Comparison of ENCODE assay signal across 12 cellular contexts in the genomic region with DNA sequence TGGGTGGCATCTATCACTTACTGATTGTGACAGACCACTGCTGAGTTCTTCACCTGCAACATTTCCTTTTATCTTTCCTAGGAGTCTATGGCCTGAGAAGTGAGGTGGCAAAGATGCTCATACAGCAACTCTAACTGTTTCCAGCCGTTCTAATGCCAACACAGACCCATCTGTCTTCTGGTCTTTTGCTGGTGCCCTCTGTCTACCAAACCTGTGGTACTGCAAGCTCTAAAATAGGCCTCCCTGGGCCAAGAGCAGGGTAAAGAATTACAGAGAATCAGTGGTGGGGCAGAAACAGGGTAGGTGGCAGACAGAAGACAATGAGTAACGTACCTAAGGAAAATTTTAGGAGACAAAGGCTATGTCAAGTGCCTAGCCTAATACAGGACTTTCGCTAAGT.
DNase-seq lines count a peak whose midpoint lies in the region; ATAC-seq, FAIRE-seq and TF ChIP-seq lines count a peak whose summit lies in the region.
"Had no signal": no experiment of that assay in that cellular context is flagged by ENCODE, and none has a peak within 500 bp of the region (broad histone marks: within the 10 kb centered on the region; RNA-seq: fewer than 3 reads in every experiment).

No MANE protein-coding gene starts in this region.

- peaks cover 21% of the 10 kb centered on the region for H3K4me1 ChIP-seq in BE2C
- no peaks in the 10 kb centered on the region for H3K4me1 ChIP-seq in kidney (ENCODE audit: control insufficient read depth in 1 of 2, insufficient read depth in 1 of 2, low read depth in 1 of 2, low read length in 2 of 2)
- H3K4me1 ChIP-seq: esophagus squamous epithelium had no signal

- no peak overlapping the region for H3K9ac ChIP-seq in kidney (ENCODE audit: low read length in 2 of 2)
- H3K9ac ChIP-seq: GM23248 had no signal

- no peak overlapping the region for H3K4me3 Mint-ChIP-seq in naive thymus-derived CD8-positive, alpha-beta T cell
- H3K4me3 Mint-ChIP-seq: stimulated activated memory B cell treated with anti-CD40 and anti-IgM and Interleukin-4, amounts not matched to agents 10 μg/mL and 1 μg/mL and 100 μg/mL, for 72 hours had no signal

- H3K27me3 ChIP-seq in BE2C (no peaks in the 10 kb centered on the region), WERI-Rb-1 (ENCODE audit: insufficient read depth, low read depth, severe bottlenecking) (no peaks in the 10 kb centered on the region)
- H3K27me3 ChIP-seq: esophagus squamous epithelium had no signal

- no peaks in the 10 kb centered on the region for H3K36me3 Mint-ChIP-seq in naive thymus-derived CD8-positive, alpha-beta T cell
- H3K36me3 Mint-ChIP-seq: stimulated activated memory B cell treated with anti-CD40 and anti-IgM and Interleukin-4, amounts not matched to agents 10 μg/mL and 1 μg/mL and 100 μg/mL, for 72 hours had no signal

- H3K9me3 ChIP-seq in BE2C (no peaks in the 10 kb centered on the region), WERI-Rb-1 (ENCODE audit: severe bottlenecking) (no peaks in the 10 kb centered on the region), kidney (ENCODE audit: control insufficient read depth in 1 of 2, low read length in 2 of 2) (no peaks in the 10 kb centered on the region)
- H3K9me3 ChIP-seq: esophagus squamous epithelium had no signal

- intact Hi-C loops in kidney (cut with DNase I): no loop called here

- H3K9me3 Mint-ChIP-seq in naive thymus-derived CD8-positive, alpha-beta T cell: peaks cover 0 to 6% (median 0%) of the 10 kb centered on the region in 9 donors
- H3K9me3 Mint-ChIP-seq: stimulated activated memory B cell treated with anti-CD40 and anti-IgM and Interleukin-4, amounts not matched to agents 10 μg/mL and 1 μg/mL and 100 μg/mL, for 72 hours had no signal

- H3K27ac ChIP-seq in WERI-Rb-1 (no peak overlapping the region), kidney (ENCODE audit: low read depth in 2 of 2, low read length in 2 of 2) (no peak overlapping the region)
- H3K27ac ChIP-seq: esophagus squamous epithelium, GM23248 had no signal

- no peaks in the 10 kb centered on the region for H3K27me3 Mint-ChIP-seq in naive thymus-derived CD8-positive, alpha-beta T cell
- H3K27me3 Mint-ChIP-seq: stimulated activated memory B cell treated with anti-CD40 and anti-IgM and Interleukin-4, amounts not matched to agents 10 μg/mL and 1 μg/mL and 100 μg/mL, for 72 hours had no signal

- H3K27ac Mint-ChIP-seq in naive thymus-derived CD8-positive, alpha-beta T cell: no peak overlapping the region
- H3K27ac Mint-ChIP-seq: stimulated activated memory B cell treated with anti-CD40 and anti-IgM and Interleukin-4, amounts not matched to agents 10 μg/mL and 1 μg/mL and 100 μg/mL, for 72 hours had no signal

- POLR2A ChIA-PET in naive thymus-derived CD8-positive, alpha-beta T cell (lab: Charles Lee): no interaction called here

- TF ChIP-seq CTCF in BE2C (IDR thresholded peaks at IDR 0.05; ENCODE audit: low read depth, low read length): peak; percentile 64
- TF ChIP-seq CTCF in WERI-Rb-1 (IDR thresholded peaks at IDR 0.05; ENCODE audit: low read depth, low read length): peak; percentile 31; the same call in 1 of the 2 replicates
- TF ChIP-seq CTCF in kidney (IDR thresholded peaks at IDR 0.05; ENCODE audit: borderline replicate concordance, extremely low read depth, insufficient read depth): peak; percentile 29

- H3K4me1 Mint-ChIP-seq in naive thymus-derived CD8-positive, alpha-beta T cell: no peaks in the 10 kb centered on the region
- H3K4me1 Mint-ChIP-seq: stimulated activated memory B cell treated with anti-CD40 and anti-IgM and Interleukin-4, amounts not matched to agents 10 μg/mL and 1 μg/mL and 100 μg/mL, for 72 hours had no signal

- H3K4me3 ChIP-seq in BE2C (ENCODE audit: low read depth, low read length) (no peak overlapping the region), WERI-Rb-1 (ENCODE audit: low read depth, low read length) (no peak overlapping the region), kidney (ENCODE audit: low read length in 2 of 2) (no peak overlapping the region)
- no peak overlapping the region for H3K4me3 ChIP-seq in Jurkat, Clone E6-1 (ENCODE audit: low read length)
- H3K4me3 ChIP-seq: esophagus squamous epithelium, GM23248 had no signal

- FAIRE-seq in kidney (lab: Jason Lieb, UNC): no peak

- H3K36me3 ChIP-seq in BE2C (no peaks in the 10 kb centered on the region), WERI-Rb-1 (no peaks in the 10 kb centered on the region), kidney (ENCODE audit: control insufficient read depth in 1 of 2, insufficient read depth in 2 of 2, low read length in 2 of 2) (no peaks in the 10 kb centered on the region)
- H3K36me3 ChIP-seq: esophagus squamous epithelium had no signal

- no peak for ATAC-seq in naive thymus-derived CD8-positive, alpha-beta T cell
- ATAC-seq: stimulated activated memory B cell treated with anti-CD40 and anti-IgM and Interleukin-4, amounts not matched to agents 10 μg/mL and 1 μg/mL and 100 μg/mL, for 72 hours had no signal

- DNase-seq in BE2C (no peak), WERI-Rb-1 (no peak), kidney (no peak), T-helper 9 cell (no peak), mucosa of gallbladder (ENCODE audit: low spot score) (no peak)
- DNase-seq in Jurkat, Clone E6-1 (ENCODE audit: low read depth, low spot score): peak; percentile 19
- DNase-seq in naive thymus-derived CD8-positive, alpha-beta T cell: no peak
- no peak for DNase-seq in central memory CD4-positive, alpha-beta T cell
- DNase-seq: esophagus squamous epithelium, GDM1, GM23248 had no signal
